ENCODE assay signal across 14 cellular contexts in the genomic region with DNA sequence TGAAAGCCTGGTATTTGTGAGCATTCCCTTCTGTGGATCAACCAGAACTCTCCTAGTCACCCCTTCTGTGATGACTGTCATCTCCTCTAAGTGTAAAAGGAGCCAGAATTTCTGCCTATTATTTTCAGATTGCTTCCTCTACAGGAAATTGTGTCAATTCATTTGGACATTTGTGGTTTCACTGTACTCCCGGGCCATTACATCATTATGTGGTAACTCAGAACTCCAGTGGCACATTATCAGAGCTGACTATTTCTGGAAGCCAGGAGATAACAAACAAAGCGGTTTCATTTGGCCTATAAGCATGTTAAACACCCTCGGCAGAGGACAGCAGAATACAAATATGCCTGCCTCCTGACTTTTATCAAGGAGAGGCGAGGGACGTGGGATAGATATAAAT.
DNase-seq lines count a peak whose midpoint lies in the region; ATAC-seq and TF ChIP-seq lines count a peak whose summit lies in the region.
"Had no signal": no experiment of that assay in that cellular context is flagged by ENCODE, and none has a peak within 500 bp of the region (broad histone marks: within the 10 kb centered on the region; RNA-seq: fewer than 3 reads in every experiment).

No MANE protein-coding gene starts in this region.

- H3K9ac ChIP-seq in adipocyte (ENCODE audit: low read length): no peak overlapping the region

- H3K27me3 Mint-ChIP-seq in activated CD4-positive, alpha-beta T cell treated with anti-CD3 and anti-CD28 coated beads for 36 hours: no peaks in the 10 kb centered on the region
- H3K27me3 Mint-ChIP-seq in CD4-positive, alpha-beta T cell: no peaks in the 10 kb centered on the region
- H3K27me3 Mint-ChIP-seq in natural killer cell (ENCODE audit: low read depth in 2 of 2): no peaks in the 10 kb centered on the region

- intact Hi-C loops in activated CD4-positive, alpha-beta T cell treated with anti-CD3 and anti-CD28 coated beads for 36 hours (cut with DNase I, micrococcal nuclease): no loop called here
- intact Hi-C loops in CD4-positive, alpha-beta T cell (cut with DNase I, micrococcal nuclease): no loop called here
- intact Hi-C loops in natural killer cell (cut with micrococcal nuclease): no loop called here

- CTCF ChIA-PET in activated CD4-positive, alpha-beta T cell treated with anti-CD3 and anti-CD28 coated beads for 36 hours (lab: Charles Lee): no interaction called here
- CTCF ChIA-PET in CD4-positive, alpha-beta T cell (lab: Charles Lee): no interaction called here

- no peaks in the 10 kb centered on the region for H3K36me3 Mint-ChIP-seq in activated CD4-positive, alpha-beta T cell treated with anti-CD3 and anti-CD28 coated beads for 36 hours (ENCODE audit: low read depth)
- no peaks in the 10 kb centered on the region for H3K36me3 Mint-ChIP-seq in CD4-positive, alpha-beta T cell (ENCODE audit: low read depth)
- H3K36me3 Mint-ChIP-seq in natural killer cell: no peaks in the 10 kb centered on the region
- H3K36me3 Mint-ChIP-seq: mesothelial cell of epicardium had no signal

- no peaks in the 10 kb centered on the region for H3K9me3 ChIP-seq in adipocyte (ENCODE audit: control insufficient read depth, low read length)
- no peaks in the 10 kb centered on the region for H3K9me3 ChIP-seq in cardiac muscle cell (ENCODE audit: low read depth)
- no peaks in the 10 kb centered on the region for H3K9me3 ChIP-seq in CD4-positive, alpha-beta T cell (ENCODE audit: control insufficient read depth, low read length)
- H3K9me3 ChIP-seq: SJSA1 had no signal

- H3K27me3 ChIP-seq in adipocyte (replicated peaks; ENCODE audit: control insufficient read depth, insufficient read depth, low read length) (peaks cover 4% of the 10 kb centered on the region), cardiac muscle cell (no peaks in the 10 kb centered on the region)
- no peaks in the 10 kb centered on the region for H3K27me3 ChIP-seq in CD4-positive, alpha-beta T cell (ENCODE audit: control insufficient read depth, insufficient read depth, low read length)
- H3K27me3 ChIP-seq: SJSA1 had no signal

- no peak for TF ChIP-seq CTCF in cardiac muscle cell (IDR thresholded peaks at IDR 0.05; ENCODE audit: low read depth, low read length)
- no peak for TF ChIP-seq CTCF in CD4-positive, alpha-beta T cell (IDR thresholded peaks at IDR 0.05)
- no peak for TF ChIP-seq CTCF in natural killer cell (IDR thresholded peaks at IDR 0.05)

- no peaks in the 10 kb centered on the region for H3K9me3 Mint-ChIP-seq in activated CD4-positive, alpha-beta T cell treated with anti-CD3 and anti-CD28 coated beads for 36 hours (ENCODE audit: low read depth)
- H3K9me3 Mint-ChIP-seq in CD4-positive, alpha-beta T cell: peaks cover 2% of the 10 kb centered on the region
- H3K9me3 Mint-ChIP-seq in natural killer cell: no peaks in the 10 kb centered on the region
- H3K9me3 Mint-ChIP-seq: dendritic cell treated with granulocyte-macrophage colony-stimulating factor and Interleukin-4, amounts not matched to agents 40 ng/mL and 50 ng/mL, for 4 days; GM23338 had no signal

- H3K4me1 ChIP-seq in adipocyte (ENCODE audit: control insufficient read depth, insufficient read depth, low read length) (peaks cover 7% of the 10 kb centered on the region), cardiac muscle cell (ENCODE audit: low read depth) (peaks cover 19% of the 10 kb centered on the region)

- H3K27ac Mint-ChIP-seq in activated CD4-positive, alpha-beta T cell treated with anti-CD3 and anti-CD28 coated beads for 36 hours: no peak overlapping the region
- H3K27ac Mint-ChIP-seq in CD4-positive, alpha-beta T cell: no peak overlapping the region
- no peak overlapping the region for H3K27ac Mint-ChIP-seq in natural killer cell
- H3K27ac Mint-ChIP-seq: dendritic cell treated with granulocyte-macrophage colony-stimulating factor and Interleukin-4, amounts not matched to agents 40 ng/mL and 50 ng/mL, for 4 days; GM23338; mesothelial cell of epicardium had no signal

- no peak overlapping the region for H3K4me3 Mint-ChIP-seq in activated CD4-positive, alpha-beta T cell treated with anti-CD3 and anti-CD28 coated beads for 36 hours
- H3K4me3 Mint-ChIP-seq in CD4-positive, alpha-beta T cell: no peak overlapping the region
- H3K4me3 Mint-ChIP-seq in natural killer cell: no peak overlapping the region
- H3K4me3 Mint-ChIP-seq: dendritic cell treated with granulocyte-macrophage colony-stimulating factor and Interleukin-4, amounts not matched to agents 40 ng/mL and 50 ng/mL, for 4 days; GM23338; mesothelial cell of epicardium had no signal

- POLR2A ChIA-PET in activated CD4-positive, alpha-beta T cell treated with anti-CD3 and anti-CD28 coated beads for 36 hours (lab: Charles Lee): no interaction called here
- POLR2A ChIA-PET in CD4-positive, alpha-beta T cell (lab: Charles Lee): no interaction called here

- no peaks in the 10 kb centered on the region for H3K4me1 Mint-ChIP-seq in activated CD4-positive, alpha-beta T cell treated with anti-CD3 and anti-CD28 coated beads for 36 hours
- H3K4me1 Mint-ChIP-seq in CD4-positive, alpha-beta T cell (ENCODE audit: low read depth): no peaks in the 10 kb centered on the region
- peaks cover 5 to 6% of the 10 kb centered on the region in 2 donors for H3K4me1 Mint-ChIP-seq in natural killer cell

- peak overlapping the region; percentile 10 for H3K27ac ChIP-seq in cardiac muscle cell
- H3K27ac ChIP-seq in CD4-positive, alpha-beta T cell (ENCODE audit: low read depth, low read length): no peak overlapping the region
- H3K27ac ChIP-seq: SJSA1 had no signal

- H3K4me3 ChIP-seq in adipocyte (ENCODE audit: low read length): no peak overlapping the region
- no peak overlapping the region for H3K4me3 ChIP-seq in cardiac muscle cell
- H3K4me3 ChIP-seq: GM23338, SJSA1 had no signal

- no peak for ATAC-seq in GM19023 (IDR thresholded peaks at IDR 0.05; ENCODE audit: unreplicated experiment)
- no peak for ATAC-seq in activated CD4-positive, alpha-beta T cell treated with anti-CD3 and anti-CD28 coated beads for 36 hours
- no peak for ATAC-seq in CD4-positive, alpha-beta T cell (ENCODE audit: poor library complexity)
- ATAC-seq in natural killer cell: no peak
- ATAC-seq: GM23338 had no signal

- H3K36me3 ChIP-seq in adipocyte (ENCODE audit: control insufficient read depth, insufficient read depth, low read length, severe bottlenecking) (no peaks in the 10 kb centered on the region), cardiac muscle cell (no peaks in the 10 kb centered on the region)
- H3K36me3 ChIP-seq: SJSA1 had no signal

- DNase-seq in AG08395 (ENCODE audit: low spot score): peak; percentile 57
- peak; percentile 18 for DNase-seq in HS-5 (ENCODE audit: low read depth)
- peak; percentile 72 for DNase-seq in adipocyte (ENCODE audit: low read depth)
- DNase-seq in cardiac muscle cell (ENCODE audit: low read depth in 1 of 2, low spot score in 1 of 2): peak; percentile 52 to 83
- DNase-seq in activated CD4-positive, alpha-beta T cell treated with anti-CD3 and anti-CD28 coated beads for 36 hours: no peak
- no peak for DNase-seq in CD4-positive, alpha-beta T cell
- DNase-seq in natural killer cell: no peak
- DNase-seq: activated CD4-positive, alpha-beta T cell treated with anti-CD3 and anti-CD28 coated beads for 48 hours; activated effector memory CD4-positive, alpha-beta T cell treated with anti-CD3 and anti-CD28 coated beads, Interleukin-2, amount 50 U/mL, for 16 hours had no signal

Comparison
In these comparisons a context has a peak if more than half of its experiments do, and no peak if none do; other contexts are left out.
1. DNase-seq: peak in AG08395 (single experiment), HS-5 (single experiment), adipocyte (single experiment) and cardiac muscle cell (2 of 2); none in activated CD4-positive, alpha-beta T cell treated with anti-CD3 and anti-CD28 coated beads for 36 hours (single experiment), CD4-positive, alpha-beta T cell (0 of 10) and natural killer cell (single experiment).